Comparison of ENCODE assay signal across 16 cellular contexts in genomic region chrX:68912113-68912980, GRCh38.
DNase-seq lines count a peak whose midpoint lies in the region; ATAC-seq and TF ChIP-seq lines count a peak whose summit lies in the region.
"Had no signal": no experiment of that assay in that cellular context is flagged by ENCODE, and none has a peak within 500 bp of the region (broad histone marks: within the 10 kb centered on the region; RNA-seq: fewer than 3 reads in every experiment).

No MANE protein-coding gene starts in this region.

- no peak for TF ChIP-seq RAD21 in neural cell (conservative IDR thresholded peaks at IDR 0.05)

- ATAC-seq in Right ventricle myocardium inferior (no peak), GM19455 (IDR thresholded peaks at IDR 0.05; ENCODE audit: unreplicated experiment) (no peak)
- ATAC-seq: activated T-cell treated with anti-CD3 and anti-CD28 coated beads, Interleukin-2, amount 50 U/mL, for 4 hours had no signal

- DNase-seq in cardiac muscle cell (ENCODE audit: low read depth in 1 of 2, low spot score in 1 of 2) = peak in 1 of 2 donors; percentile 39
- no peak for DNase-seq in Right ventricle myocardium inferior (ENCODE audit: missing footprints)
- DNase-seq in fibroblast of villous mesenchyme (ENCODE audit: low read depth) = peak; percentile 19
- no peak for DNase-seq in vagina (ENCODE audit: extremely low spot score in 2 of 2)
- no peak for DNase-seq in NCI-H82 (lab: John Stamatoyannopoulos, UW)
- no peak for DNase-seq in activated CD8-positive, alpha-beta memory T cell treated with anti-CD3 and anti-CD28 coated beads for 24 hours
- DNase-seq: 8988T; activated CD4-positive, alpha-beta T cell treated with anti-CD3 and anti-CD28 coated beads, Interleukin-2, amount 10 ng/mL, durations not matched to agents 7 days and 5 days; activated T-cell treated with anti-CD3 and anti-CD28 coated beads, Interleukin-2, amount 50 U/mL, for 4 hours; CD8-positive, alpha-beta memory T cell; cortex of kidney; NCI-H2171; T1000; transverse colon had no signal

- H3K36me3 ChIP-seq in cardiac muscle cell = no peaks in the 10 kb centered on the region
- H3K36me3 ChIP-seq in neural cell (ENCODE audit: insufficient read depth, low read length) = no peaks in the 10 kb centered on the region
- no peaks in the 10 kb centered on the region for H3K36me3 ChIP-seq in vagina
- H3K36me3 ChIP-seq: transverse colon had no signal

- H3K9me2 ChIP-seq in neural cell (ENCODE audit: insufficient read depth, low read length) = no peaks in the 10 kb centered on the region

- peak overlapping the region; percentile 60 for H2AFZ ChIP-seq in neural cell (ENCODE audit: low read depth, low read length)

- H3K4me3 ChIP-seq in cardiac muscle cell = no peak overlapping the region
- no peak overlapping the region for H3K4me3 ChIP-seq in fibroblast of villous mesenchyme (ENCODE audit: low read depth, low read length)
- peak overlapping the region; percentile 58 for H3K4me3 ChIP-seq in neural cell (ENCODE audit: low read length)
- no peak overlapping the region for H3K4me3 ChIP-seq in vagina
- H3K4me3 ChIP-seq: transverse colon had no signal

- H3K9me3 ChIP-seq in cardiac muscle cell (ENCODE audit: low read depth) (no peaks in the 10 kb centered on the region), neural cell (ENCODE audit: low read length) (no peaks in the 10 kb centered on the region), vagina (no peaks in the 10 kb centered on the region)
- H3K9me3 ChIP-seq: transverse colon had no signal

- H3K9ac ChIP-seq in neural cell (ENCODE audit: low read length) = peak overlapping the region; percentile 74

- no peaks in the 10 kb centered on the region for H3K27me3 ChIP-seq in cardiac muscle cell
- no peaks in the 10 kb centered on the region for H3K27me3 ChIP-seq in neural cell (ENCODE audit: insufficient read depth, low read depth, low read length)
- H3K27me3 ChIP-seq in vagina = no peaks in the 10 kb centered on the region
- H3K27me3 ChIP-seq: transverse colon had no signal

- H3K4me2 ChIP-seq in neural cell (ENCODE audit: low read length) = peak overlapping the region; percentile 76

- no peak for TF ChIP-seq POLR2A in vagina (IDR thresholded peaks at IDR 0.05)

- no peak for TF ChIP-seq CTCF in cardiac muscle cell (IDR thresholded peaks at IDR 0.05; ENCODE audit: low read depth, low read length)
- TF ChIP-seq CTCF in fibroblast of villous mesenchyme (IDR thresholded peaks at IDR 0.05; ENCODE audit: insufficient read depth, low read depth, low read length) = no peak
- TF ChIP-seq CTCF in neural cell (IDR thresholded peaks at IDR 0.05; ENCODE audit: poor library complexity, severe bottlenecking) = no peak
- TF ChIP-seq CTCF in vagina (IDR thresholded peaks at IDR 0.05) = no peak

- H3K4me1 ChIP-seq in cardiac muscle cell (ENCODE audit: low read depth) (peaks cover 6% of the 10 kb centered on the region), vagina (no peaks in the 10 kb centered on the region)
- H3K4me1 ChIP-seq: transverse colon had no signal

- no peaks in the 10 kb centered on the region for H3F3A ChIP-seq in neural cell (ENCODE audit: insufficient read depth, low read length, poor library complexity, severe bottlenecking)

- intact Hi-C loops in Right ventricle myocardium inferior (cut with DNase I) = no loop called here
- intact Hi-C loops in vagina (cut with DNase I) = no loop called here

- no peak for TF ChIP-seq EP300 in neural cell (conservative IDR thresholded peaks at IDR 0.05; ENCODE audit: poor library complexity, severe bottlenecking)

- H3K27ac ChIP-seq in cardiac muscle cell = peak overlapping the region; percentile 51
- H3K27ac ChIP-seq in neural cell (ENCODE audit: low read length) = peak overlapping the region; percentile 91
- H3K27ac ChIP-seq in vagina = peak overlapping the region; percentile 56
- H3K27ac ChIP-seq: transverse colon had no signal

- H4K20me1 ChIP-seq in neural cell (ENCODE audit: insufficient read depth) = no peaks in the 10 kb centered on the region

- no peaks in the 10 kb centered on the region for H3K79me2 ChIP-seq in neural cell (replicated peaks; ENCODE audit: insufficient read depth, low read length)

TF ChIP-seq in neural cell, 6 proteins besides CTCF, POLR2A, EP300 and RAD21:
- TF ChIP-seq TAF1 (IDR thresholded peaks at IDR 0.05; ENCODE audit: low read depth) (peak; percentile 29), MXI1 (conservative IDR thresholded peaks at IDR 0.05; ENCODE audit: poor library complexity, severe bottlenecking) (no peak), POLR2AphosphoS5 (IDR thresholded peaks at IDR 0.05) (no peak), REST (IDR thresholded peaks at IDR 0.05; ENCODE audit: borderline replicate concordance) (peak; percentile 35), EZH2 (IDR thresholded peaks at IDR 0.05; ENCODE audit: borderline replicate concordance, insufficient read depth, low read length, poor library complexity, severe bottlenecking) (no peak), SMC3 (conservative IDR thresholded peaks at IDR 0.05; ENCODE audit: poor library complexity) (peak; percentile 29)
